23 cellular contexts compared by ENCODE assay signal in the genomic region with DNA sequence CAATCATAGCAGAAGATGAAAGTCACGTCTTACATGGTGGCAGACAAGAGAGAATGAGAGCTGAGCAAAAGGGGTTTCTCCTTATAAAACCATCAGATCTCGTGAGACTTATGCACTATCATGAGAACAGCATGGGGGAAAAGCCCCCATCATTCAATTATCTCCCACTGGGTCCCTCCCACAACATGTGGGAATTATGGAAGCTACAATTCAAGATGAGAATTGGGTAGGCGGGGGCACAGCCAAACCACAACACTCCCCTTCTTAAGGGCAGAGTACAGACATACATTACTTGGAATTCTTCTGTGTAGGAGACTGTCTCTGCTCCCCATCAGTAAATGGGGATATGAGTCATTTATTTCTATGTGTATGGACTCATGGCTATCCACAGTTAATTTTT.
"Had no signal": no experiment of that assay in that cellular context is flagged by ENCODE, and none has a peak within 500 bp of the region (broad histone marks: within the 10 kb centered on the region; RNA-seq: fewer than 3 reads in every experiment).

No MANE protein-coding gene starts in this region.

- ATAC-seq: left colon; left lung; lower lobe of right lung; natural killer cell; right cardiac atrium; sciatic nerve; stimulated activated naive B cell treated with anti-CD40 and anti-IgM and Interleukin-4, amounts not matched to agents 10 μg/mL and 1 μg/mL and 100 μg/mL, for 72 hours; upper lobe of right lung had no signal

- H3K9me3 Mint-ChIP-seq: immature natural killer cell; mesothelial cell of epicardium; naive B cell; natural killer cell; stimulated activated naive B cell treated with anti-CD40 and anti-IgM and Interleukin-4, amounts not matched to agents 10 μg/mL and 1 μg/mL and 100 μg/mL, for 72 hours; stimulated activated naive CD8-positive, alpha-beta T cell treated with anti-CD3 and anti-CD28 coated beads, Interleukin-15, Interleukin-2, amounts not matched to agents 100 ng/mL and 50 ng/mL, for 24 hours had no signal

- H3K27me3 Mint-ChIP-seq: stimulated activated naive CD8-positive, alpha-beta T cell treated with anti-CD3 and anti-CD28 coated beads, Interleukin-15, Interleukin-2, amounts not matched to agents 100 ng/mL and 50 ng/mL, for 24 hours had no signal

- H3K4me1 Mint-ChIP-seq: immature natural killer cell; naive B cell; natural killer cell; stimulated activated naive B cell treated with anti-CD40 and anti-IgM and Interleukin-4, amounts not matched to agents 10 μg/mL and 1 μg/mL and 100 μg/mL, for 72 hours had no signal

- H3K27ac Mint-ChIP-seq: immature natural killer cell; mesothelial cell of epicardium; naive B cell; natural killer cell; stimulated activated naive B cell treated with anti-CD40 and anti-IgM and Interleukin-4, amounts not matched to agents 10 μg/mL and 1 μg/mL and 100 μg/mL, for 72 hours; stimulated activated naive CD8-positive, alpha-beta T cell treated with anti-CD3 and anti-CD28 coated beads, Interleukin-15, Interleukin-2, amounts not matched to agents 100 ng/mL and 50 ng/mL, for 24 hours had no signal

- H3K4me3 Mint-ChIP-seq: immature natural killer cell; mesothelial cell of epicardium; naive B cell; natural killer cell; stimulated activated naive B cell treated with anti-CD40 and anti-IgM and Interleukin-4, amounts not matched to agents 10 μg/mL and 1 μg/mL and 100 μg/mL, for 72 hours; stimulated activated naive CD8-positive, alpha-beta T cell treated with anti-CD3 and anti-CD28 coated beads, Interleukin-15, Interleukin-2, amounts not matched to agents 100 ng/mL and 50 ng/mL, for 24 hours had no signal

- DNase-seq: hippocampal formation; immature natural killer cell; kidney; left colon; left lung; lower lobe of right lung; mammary epithelial cell; mesenchymal stem cell; naive B cell; natural killer cell; ovary; retina; right cardiac atrium; stimulated activated CD4-positive, alpha-beta T cell treated with anti-CD3 and anti-CD28 coated beads, Interleukin-12 subunit alpha, Interleukin-12 subunit beta, amount 100 ng/mL, for 4 hours; stimulated activated CD4-positive, alpha-beta T cell treated with anti-CD3 and anti-CD28 coated beads, Interleukin-15, amount 100 ng/mL, for 24 hours; stimulated activated CD4-positive, alpha-beta T cell treated with anti-CD3 and anti-CD28 coated beads, Interleukin-2, amount 100 ng/mL, for 24 hours; stimulated activated CD4-positive, alpha-beta T cell treated with anti-CD3 and anti-CD28 coated beads, Interleukin-4, amount 100 ng/mL, for 1 hour; stimulated activated naive B cell treated with anti-CD40 and anti-IgM and Interleukin-4, amounts not matched to agents 10 μg/mL and 1 μg/mL and 100 μg/mL, for 72 hours; trophoblast cell; upper lobe of right lung had no signal

- H3K36me3 Mint-ChIP-seq: immature natural killer cell; mesothelial cell of epicardium; naive B cell; natural killer cell; stimulated activated naive B cell treated with anti-CD40 and anti-IgM and Interleukin-4, amounts not matched to agents 10 μg/mL and 1 μg/mL and 100 μg/mL, for 72 hours had no signal
